Comparison of ENCODE assay signal across 1 cellular context in the genomic region with DNA sequence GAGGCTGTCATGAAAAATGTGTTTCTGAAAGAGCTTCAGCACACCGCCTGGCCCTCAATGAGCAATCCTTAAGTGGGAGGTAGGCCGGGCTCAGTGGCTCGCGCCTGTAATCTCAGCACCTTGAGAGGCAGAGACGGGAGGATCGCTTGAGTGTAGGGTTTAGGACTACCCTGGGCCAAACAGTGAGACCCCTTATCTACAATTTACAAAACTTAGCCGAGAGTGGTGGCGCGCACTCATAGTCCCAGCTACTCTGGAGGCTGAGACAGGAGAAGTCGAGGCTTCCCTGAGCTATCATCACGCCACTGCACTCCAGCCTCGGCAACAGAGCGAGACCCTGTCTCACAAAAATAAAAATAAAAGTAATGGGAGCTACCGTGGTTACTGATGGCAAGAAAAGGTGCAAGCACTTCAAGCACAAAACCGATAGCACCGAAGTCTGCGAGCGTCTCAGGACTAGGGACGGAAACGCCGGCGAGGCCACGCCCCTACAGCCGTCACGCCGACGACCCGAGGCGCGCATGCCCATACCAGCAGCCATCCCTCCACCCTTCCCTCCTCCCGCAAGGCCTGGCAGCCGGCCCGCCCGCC.
TF ChIP-seq lines count a peak whose summit lies in the region.

No MANE protein-coding gene starts in this region.

TF ChIP-seq in WTC11, 78 proteins besides CTCF, POLR2A, EP300 and RAD21 (continued from another document):
- TF ChIP-seq, protein P1, sequence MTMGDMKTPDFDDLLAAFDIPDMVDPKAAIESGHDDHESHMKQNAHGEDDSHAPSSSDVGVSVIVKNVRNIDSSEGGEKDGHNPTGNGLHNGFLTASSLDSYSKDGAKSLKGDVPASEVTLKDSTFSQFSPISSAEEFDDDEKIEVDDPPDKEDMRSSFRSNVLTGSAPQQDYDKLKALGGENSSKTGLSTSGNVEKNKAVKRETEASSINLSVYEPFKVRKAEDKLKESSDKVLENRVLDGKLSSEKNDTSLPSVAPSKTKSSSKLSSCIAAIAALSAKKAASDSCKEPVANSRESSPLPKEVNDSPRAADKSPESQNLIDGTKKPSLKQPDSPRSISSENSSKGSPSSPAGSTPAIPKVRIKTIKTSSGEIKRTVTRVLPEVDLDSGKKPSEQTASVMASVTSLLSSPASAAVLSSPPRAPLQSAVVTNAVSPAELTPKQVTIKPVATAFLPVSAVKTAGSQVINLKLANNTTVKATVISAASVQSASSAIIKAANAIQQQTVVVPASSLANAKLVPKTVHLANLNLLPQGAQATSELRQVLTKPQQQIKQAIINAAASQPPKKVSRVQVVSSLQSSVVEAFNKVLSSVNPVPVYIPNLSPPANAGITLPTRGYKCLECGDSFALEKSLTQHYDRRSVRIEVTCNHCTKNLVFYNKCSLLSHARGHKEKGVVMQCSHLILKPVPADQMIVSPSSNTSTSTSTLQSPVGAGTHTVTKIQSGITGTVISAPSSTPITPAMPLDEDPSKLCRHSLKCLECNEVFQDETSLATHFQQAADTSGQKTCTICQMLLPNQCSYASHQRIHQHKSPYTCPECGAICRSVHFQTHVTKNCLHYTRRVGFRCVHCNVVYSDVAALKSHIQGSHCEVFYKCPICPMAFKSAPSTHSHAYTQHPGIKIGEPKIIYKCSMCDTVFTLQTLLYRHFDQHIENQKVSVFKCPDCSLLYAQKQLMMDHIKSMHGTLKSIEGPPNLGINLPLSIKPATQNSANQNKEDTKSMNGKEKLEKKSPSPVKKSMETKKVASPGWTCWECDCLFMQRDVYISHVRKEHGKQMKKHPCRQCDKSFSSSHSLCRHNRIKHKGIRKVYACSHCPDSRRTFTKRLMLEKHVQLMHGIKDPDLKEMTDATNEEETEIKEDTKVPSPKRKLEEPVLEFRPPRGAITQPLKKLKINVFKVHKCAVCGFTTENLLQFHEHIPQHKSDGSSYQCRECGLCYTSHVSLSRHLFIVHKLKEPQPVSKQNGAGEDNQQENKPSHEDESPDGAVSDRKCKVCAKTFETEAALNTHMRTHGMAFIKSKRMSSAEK (CRISPR knock-in tag; IDR thresholded peaks at IDR 0.05; ENCODE audit: borderline replicate concordance), result no peak
